In the genomic region with DNA sequence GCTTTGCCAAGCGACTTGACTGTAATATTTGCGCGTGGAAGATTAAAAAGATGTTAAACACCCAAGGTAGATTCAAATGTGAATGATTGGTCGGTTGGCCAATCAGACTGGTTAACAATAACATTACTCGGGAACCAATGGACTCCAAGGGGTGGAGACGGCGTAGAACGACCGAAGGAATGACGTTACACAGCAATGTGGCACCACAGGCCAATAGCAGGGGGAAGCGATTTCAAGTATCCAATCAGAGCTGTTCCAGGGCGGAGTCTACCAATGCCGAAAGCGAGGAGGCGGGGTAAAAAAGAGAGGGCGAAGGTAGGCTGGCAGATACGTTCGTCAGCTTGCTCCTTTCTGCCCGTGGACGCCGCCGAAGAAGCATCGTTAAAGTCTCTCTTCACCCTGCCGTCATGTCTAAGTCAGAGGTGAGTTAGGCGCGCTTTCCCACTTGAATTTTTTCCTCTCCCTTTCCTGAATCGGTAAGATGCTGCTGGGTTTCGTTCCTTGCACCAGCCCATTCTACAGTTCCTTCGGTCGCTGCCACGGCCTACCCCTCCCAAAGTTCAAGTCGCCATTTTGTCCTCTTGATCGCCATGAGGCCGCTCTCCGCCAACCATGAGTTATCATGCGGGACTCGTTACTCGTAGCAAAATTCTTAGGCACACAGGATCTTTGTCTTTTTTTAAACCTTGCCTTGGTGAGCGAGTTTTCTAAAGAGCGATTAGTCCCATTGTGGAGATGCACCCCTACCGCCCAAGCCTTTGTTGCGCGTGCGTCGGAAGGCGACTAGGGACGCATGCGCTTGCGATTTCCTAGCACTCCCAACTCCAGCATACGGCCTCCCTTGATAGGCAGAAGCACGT, we compare ENCODE assay signal across 8 cellular contexts. TPM values are rescaled to one million over a fixed set of nuclear protein-coding genes. Genes with fewer than 3 reads are reported as not detected.
DNase-seq lines count a peak whose midpoint lies in the region; ATAC-seq and TF ChIP-seq lines count a peak whose summit lies in the region.

A gene (plus strand): TSS at position 326 of the 860 bp plus-strand sequence. CDS start 82 bp downstream, at position 408.

- in situ Hi-C loops in astrocyte of the cerebellum (cut with HindIII; ENCODE audit: low sequenced_read_pairs), result no loop called here

- H3K9me3 ChIP-seq in aorta (ENCODE audit: control insufficient read depth, low read length), result no peaks in the 10 kb centered on the region

- H3K27me3 ChIP-seq in rectal smooth muscle tissue (ENCODE audit: control insufficient read depth, insufficient read depth, low read length), result no peaks in the 10 kb centered on the region
- no peaks in the 10 kb centered on the region for H3K27me3 ChIP-seq in aorta (ENCODE audit: control insufficient read depth in 1 of 2, insufficient read depth in 2 of 2, low read length in 1 of 2)

- 0% methylated on average over 51 of the region's 51 CpGs for WGBS in aorta, 2 donors

- DNase-seq in NCI-H2029 (lab: John Stamatoyannopoulos, UW) (peak; percentile 100), T-helper 22 cell (ENCODE audit: low read depth) (peak; percentile 94), astrocyte of the cerebellum (ENCODE audit: low read depth) (peak; percentile 100), hepatic stellate cell (ENCODE audit: low spot score) (peak; percentile 97), aorta (peak; percentile 94 to 97)

- H3K36me3 ChIP-seq in rectal smooth muscle tissue (ENCODE audit: control insufficient read depth, insufficient read depth, low read length) (peaks cover 23% of the 10 kb centered on the region), aorta (ENCODE audit: control insufficient read depth in 1 of 2, insufficient read depth in 2 of 2, low read length in 1 of 2) (peaks cover under 1 to 5% of the 10 kb centered on the region in 2 donors)

- intact Hi-C loops in aorta (cut with DNase I), result no loop called here

- H3K4me3 ChIP-seq in astrocyte of the cerebellum (ENCODE audit: low read depth, low read length) (peak within 1 kb of the TSS; percentile 95), rectal smooth muscle tissue (ENCODE audit: low read length) (peak within 1 kb of the TSS; percentile 96), aorta (ENCODE audit: low read length in 2 of 2) (peak within 1 kb of the TSS; percentile 61 to 99)

- TF ChIP-seq POLR2A in GM18505 (IDR thresholded peaks at IDR 0.05; ENCODE audit: borderline replicate concordance, extremely low read depth, insufficient read depth, insufficient read length), result peak; percentile 100

- ATAC-seq in GM18505 (IDR thresholded peaks at IDR 0.05; ENCODE audit: unreplicated experiment) (peak; percentile 81), HG02970 (IDR thresholded peaks at IDR 0.05; ENCODE audit: low FRiP score, unreplicated experiment) (peak; percentile 83), aorta (ENCODE audit: low FRiP score) (peak; percentile 97)

- H3K4me1 ChIP-seq in rectal smooth muscle tissue (ENCODE audit: control insufficient read depth, insufficient read depth, low read length) (peaks cover 48% of the 10 kb centered on the region), aorta (ENCODE audit: control insufficient read depth in 1 of 2, insufficient read depth in 2 of 2, low read length in 2 of 2) (no peaks in the 10 kb centered on the region)

- H3K27ac ChIP-seq in rectal smooth muscle tissue (ENCODE audit: low read depth, low read length) (peak within 1 kb of the TSS; percentile 99), aorta (ENCODE audit: low read depth in 1 of 2, low read length in 2 of 2) (peak within 1 kb of the TSS in 1 of 2 donors; percentile 93)

- TF ChIP-seq CTCF in astrocyte of the cerebellum (IDR thresholded peaks at IDR 0.05; ENCODE audit: low read depth, low read length, missing control alignments), result no peak

- peak within 1 kb of the TSS; percentile 88 for H3K9ac ChIP-seq in rectal smooth muscle tissue (ENCODE audit: low read length)

RNA-seq across cellular contexts. Expression of the gene that starts here (rescaled TPM):
- total RNA-seq in aorta, result 100 to 1,000 TPM; 645 to 782 TPM
- 1,000 to 10,000 TPM in 1 of 2 donors, 100 to 1,000 TPM in 1; 846 to 1,277 TPM for polyA plus RNA-seq in aorta
